Comparison of ENCODE assay signal across 15 cellular contexts in the genomic region with DNA sequence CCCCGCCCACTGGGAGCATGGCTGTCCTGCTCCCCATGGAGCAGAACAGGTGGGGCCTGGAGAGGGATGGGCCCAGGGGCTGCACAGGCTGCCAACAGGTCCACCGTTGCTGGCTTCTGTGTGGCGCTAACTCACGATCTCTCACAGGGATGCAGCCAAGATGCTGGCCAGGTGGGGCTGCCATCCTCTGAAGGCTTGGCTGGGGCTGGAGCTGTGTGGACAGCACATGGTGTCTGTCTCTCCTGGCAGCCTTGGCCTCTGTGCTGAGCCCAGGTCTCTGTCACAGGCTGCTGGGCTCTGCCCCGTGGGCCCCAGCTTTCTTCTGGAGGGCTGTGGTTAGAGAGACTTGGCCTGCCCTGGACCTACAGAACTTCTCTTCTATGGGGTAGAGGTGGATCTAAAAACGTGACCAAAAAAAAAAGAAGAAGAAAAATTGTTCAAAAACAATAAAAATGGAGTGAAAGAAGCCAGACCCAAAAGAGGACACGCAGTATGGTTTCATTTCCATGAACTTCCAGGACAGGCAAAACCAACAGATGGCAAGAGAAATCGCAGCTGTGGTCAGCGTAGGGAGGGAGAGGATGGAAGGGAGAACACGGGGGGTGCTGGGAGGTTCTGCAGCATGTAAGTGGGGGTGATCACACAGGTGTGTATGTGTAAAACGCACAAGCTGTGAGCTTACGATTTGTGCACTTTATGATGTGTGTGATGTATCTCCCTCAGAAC. TPM values are rescaled to one million over a fixed set of nuclear protein-coding genes. Genes with fewer than 3 reads are reported as not detected.
DNase-seq lines count a peak whose midpoint lies in the region; ATAC-seq, FAIRE-seq and TF ChIP-seq lines count a peak whose summit lies in the region.
"Had no signal": no experiment of that assay in that cellular context is flagged by ENCODE, and none has a peak within 500 bp of the region (broad histone marks: within the 10 kb centered on the region; RNA-seq: fewer than 3 reads in every experiment).

No MANE protein-coding gene starts in this region.

- no peaks in the 10 kb centered on the region for H3K27me3 ChIP-seq in CD4-positive, alpha-beta memory T cell (ENCODE audit: insufficient read depth, low read length)

- no peaks in the 10 kb centered on the region for H3K36me3 ChIP-seq in CD4-positive, alpha-beta memory T cell (ENCODE audit: insufficient read depth, low read length)
- H3K36me3 ChIP-seq: left ventricle myocardium inferior, thoracic aorta had no signal

- peak; percentile 11 to 23; a peak in 3 of 6 replicates for ATAC-seq in A549
- no peak for ATAC-seq in GM19351 (IDR thresholded peaks at IDR 0.05; ENCODE audit: unreplicated experiment)

- intact Hi-C loops in CD4-positive, alpha-beta memory T cell (cut with micrococcal nuclease), result no loop called here
- intact Hi-C loops in dendritic cell treated with granulocyte-macrophage colony-stimulating factor and Interleukin-4, amounts not matched to agents 40 ng/mL and 50 ng/mL, for 4 days (cut with micrococcal nuclease), result loop anchor here (1.0 kb wide), 1 partner anchor 21 kb away; no protein-coding TSS in a partner anchor

- H3K27ac Mint-ChIP-seq in CD4-positive, alpha-beta memory T cell, result peak overlapping the region in 5 of 7 donors; percentile 23 to 91 (median 65)
- H3K27ac Mint-ChIP-seq in dendritic cell treated with granulocyte-macrophage colony-stimulating factor and Interleukin-4, amounts not matched to agents 40 ng/mL and 50 ng/mL, for 4 days, result peak overlapping the region; percentile 39

- DNase-seq in A549 (ENCODE audit: low read depth in 1 of 2, low spot score in 1 of 2) (no peak), RPMI7951 (ENCODE audit: low read depth) (peak; percentile 24), SIG-M5 treated with dmso at 0.1 percent for 504 hours (lab: John Stamatoyannopoulos, UW; ENCODE audit: unreplicated experiment) (no peak), hepatic stellate cell (ENCODE audit: low spot score) (no peak), DMS79 (lab: John Stamatoyannopoulos, UW) (no peak)
- no peak for DNase-seq in CD4-positive, alpha-beta memory T cell
- DNase-seq: amygdala, left ventricle myocardium inferior, naive B cell, NCI-H2029 treated with DMSO at 0.1 percent for 48 hours, NCI-H774 had no signal

- H3K9me3 ChIP-seq in A549, result no peaks in the 10 kb centered on the region
- no peaks in the 10 kb centered on the region for H3K9me3 ChIP-seq in CD4-positive, alpha-beta memory T cell (ENCODE audit: control insufficient read depth in 1 of 2, low read length in 2 of 2)
- H3K9me3 ChIP-seq: left ventricle myocardium inferior, thoracic aorta had no signal

- 32% methylated on average over 8 of the region's 12 CpGs for WGBS in A549 (ENCODE audit: missing lambda C conversion rate)

- no peak for TF ChIP-seq EP300 in A549 (IDR thresholded peaks at IDR 0.05)

- no peak overlapping the region for H3K4me3 ChIP-seq in A549
- H3K4me3 ChIP-seq in CD4-positive, alpha-beta memory T cell (ENCODE audit: low read length in 2 of 2), result no peak overlapping the region
- H3K4me3 ChIP-seq: left ventricle myocardium inferior, thoracic aorta had no signal

- CTCF ChIA-PET in A549 (lab: Yijun Ruan, JAX), result interaction anchor here (1.5 kb wide), 1 partner anchor 10 kb away, joined by 4 read pairs; no protein-coding TSS in a partner anchor
- CTCF ChIA-PET in CD4-positive, alpha-beta memory T cell (lab: Charles Lee; ENCODE audit: partially characterized antibody), result interaction anchor here (1.3 kb wide), 1 partner anchor 111 kb away, joined by 3 read pairs; no protein-coding TSS in a partner anchor

- H3K4me1 Mint-ChIP-seq in CD4-positive, alpha-beta memory T cell, result peaks cover 23 to 37% (median 28%) of the 10 kb centered on the region in 4 donors
- peaks cover 63% of the 10 kb centered on the region for H3K4me1 Mint-ChIP-seq in dendritic cell treated with granulocyte-macrophage colony-stimulating factor and Interleukin-4, amounts not matched to agents 40 ng/mL and 50 ng/mL, for 4 days (ENCODE audit: low read depth)

- H3K27ac ChIP-seq in A549, result peak overlapping the region in 1 of 2 experiments; percentile 53; a peak in 2 of 6 replicates
- H3K27ac ChIP-seq in CD4-positive, alpha-beta memory T cell (ENCODE audit: low read depth, low read length), result no peak overlapping the region
- H3K27ac ChIP-seq: left ventricle myocardium inferior, thoracic aorta had no signal

- no peak for FAIRE-seq in A549 (lab: Jason Lieb, UNC)
- FAIRE-seq: TTC549 had no signal

- no peak for TF ChIP-seq RAD21 in A549 (conservative IDR thresholded peaks at IDR 0.05 in 1 of 2, IDR thresholded peaks at IDR 0.05 in 1 of 2)

- H3K36me3 Mint-ChIP-seq in CD4-positive, alpha-beta memory T cell, result peaks cover 16 to 24% of the 10 kb centered on the region in 2 donors
- H3K36me3 Mint-ChIP-seq in dendritic cell treated with granulocyte-macrophage colony-stimulating factor and Interleukin-4, amounts not matched to agents 40 ng/mL and 50 ng/mL, for 4 days (ENCODE audit: low read depth), result peaks cover 79% of the 10 kb centered on the region

- H3K4me3 Mint-ChIP-seq in CD4-positive, alpha-beta memory T cell, result peak overlapping the region; percentile 2 to 80 (median 50)
- H3K4me3 Mint-ChIP-seq in dendritic cell treated with granulocyte-macrophage colony-stimulating factor and Interleukin-4, amounts not matched to agents 40 ng/mL and 50 ng/mL, for 4 days, result no peak overlapping the region
- H3K4me3 Mint-ChIP-seq: naive B cell had no signal

- H3K27me3 Mint-ChIP-seq in CD4-positive, alpha-beta memory T cell, result no peaks in the 10 kb centered on the region
- H3K27me3 Mint-ChIP-seq in dendritic cell treated with granulocyte-macrophage colony-stimulating factor and Interleukin-4, amounts not matched to agents 40 ng/mL and 50 ng/mL, for 4 days, result no peaks in the 10 kb centered on the region
- H3K27me3 Mint-ChIP-seq: naive B cell had no signal

- TF ChIP-seq POLR2A in A549 (IDR thresholded peaks at IDR 0.05; ENCODE audit: low read length), result no peak

- POLR2A ChIA-PET in A549 (lab: Yijun Ruan, JAX), result no interaction called here
- POLR2A ChIA-PET in CD4-positive, alpha-beta memory T cell (lab: Charles Lee; ENCODE audit: partially characterized antibody), result interaction anchor here (0.5 to 4.9 kb wide), 4 partner anchors 11 to 317 kb away, joined by 3 to 31 read pairs (median 3); partner anchors contain the start of gene PARVG

- H3K9me3 Mint-ChIP-seq in CD4-positive, alpha-beta memory T cell, result peaks cover 0 to 3% (median 0%) of the 10 kb centered on the region in 8 donors
- H3K9me3 Mint-ChIP-seq in dendritic cell treated with granulocyte-macrophage colony-stimulating factor and Interleukin-4, amounts not matched to agents 40 ng/mL and 50 ng/mL, for 4 days, result no peaks in the 10 kb centered on the region
- H3K9me3 Mint-ChIP-seq: naive B cell had no signal

- peaks cover 9% of the 10 kb centered on the region; the same call in 2 of the 3 replicates for H3K4me1 ChIP-seq in A549
- H3K4me1 ChIP-seq in CD4-positive, alpha-beta memory T cell (ENCODE audit: insufficient read depth, low read length), result peaks cover 37% of the 10 kb centered on the region
- H3K4me1 ChIP-seq: left ventricle myocardium inferior had no signal

- TF ChIP-seq CTCF in A549 (IDR thresholded peaks at IDR 0.05), result no peak

- peak overlapping the region; percentile 16; the same call in 1 of the 3 replicates for H3K4me2 ChIP-seq in A549

TF ChIP-seq in A549, 52 proteins besides CTCF, POLR2A, EP300 and RAD21 (continues in another document):
- no peak for TF ChIP-seq ELK1 (IDR thresholded peaks at IDR 0.05; ENCODE audit: low read depth, low read length)
- no peak for TF ChIP-seq E2F6 (IDR thresholded peaks at IDR 0.05; ENCODE audit: borderline replicate concordance, low read depth)
- TF ChIP-seq SREBF2 (IDR thresholded peaks at IDR 0.05), result no peak
- no peak for TF ChIP-seq POLR2AphosphoS2 (conservative IDR thresholded peaks at IDR 0.05; ENCODE audit: low read length)
- TF ChIP-seq, protein P1, sequence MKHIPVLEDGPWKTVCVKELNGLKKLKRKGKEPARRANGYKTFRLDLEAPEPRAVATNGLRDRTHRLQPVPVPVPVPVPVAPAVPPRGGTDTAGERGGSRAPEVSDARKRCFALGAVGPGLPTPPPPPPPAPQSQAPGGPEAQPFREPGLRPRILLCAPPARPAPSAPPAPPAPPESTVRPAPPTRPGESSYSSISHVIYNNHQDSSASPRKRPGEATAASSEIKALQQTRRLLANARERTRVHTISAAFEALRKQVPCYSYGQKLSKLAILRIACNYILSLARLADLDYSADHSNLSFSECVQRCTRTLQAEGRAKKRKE (CRISPR knock-in tag; IDR thresholded peaks at IDR 0.05; ENCODE audit: low read depth), result no peak
- TF ChIP-seq BHLHE40 (IDR thresholded peaks at IDR 0.05; ENCODE audit: low read depth, low read length), result no peak
- no peak for TF ChIP-seq TFCP2L1 (CRISPR knock-in tag; IDR thresholded peaks at IDR 0.05)
- no peak for TF ChIP-seq CHD4 (IDR thresholded peaks at IDR 0.05; ENCODE audit: borderline replicate concordance)
- no peak for TF ChIP-seq TP53 (CRISPR knock-in tag; IDR thresholded peaks at IDR 0.05)
- TF ChIP-seq EHMT2 (IDR thresholded peaks at IDR 0.05; ENCODE audit: low read depth), result no peak
- no peak for TF ChIP-seq MAZ (IDR thresholded peaks at IDR 0.05; ENCODE audit: borderline replicate concordance, low read depth, low read length)
- no peak for TF ChIP-seq RFX5 (IDR thresholded peaks at IDR 0.05)

RNA-seq across cellular contexts. Expression of gene PARVG, which starts 12.2 kb away (rescaled TPM):
- polyA plus RNA-seq in A549 (2011; rRNA removed), result not detected in 2 replicates
- polyA plus RNA-seq in A549 (2012; cell fraction: cytosol; rRNA removed), result not detected in 2 replicates
- 0.04 TPM in 1 of 2 replicates, not detected in the other for polyA plus RNA-seq in A549 (2012; cell fraction: nucleus; rRNA removed)
- 0.04 TPM in 1 of 3 replicates, not detected in the others for polyA plus RNA-seq in A549 (2017; fragmentation: RNase III; extraction: RNeasy Plus Mini Kit Qiagen cat#74134 plus additional on column Dnase treatment)
- not detected in 2 replicates for polyA minus RNA-seq in A549 (2011; rRNA and poly(A)+ RNA removed)
- total RNA-seq in CD4-positive, alpha-beta memory T cell, result 100 to 1,000 TPM; 191 to 194 TPM
- 10 to 100 TPM; 39.6 to 53.0 TPM for polyA plus RNA-seq in CD4-positive, alpha-beta memory T cell
- 0.48 and 0.78 TPM in 2 replicates for total RNA-seq in RPMI7951 (2014; rRNA removed; shearing (Covaris generic))

Comparison
In these comparisons a context has a peak if more than half of its experiments do, and no peak if none do; other contexts are left out.
1. RNA of gene PARVG, which starts 12.2 kb away (total RNA-seq): 191 to 194 TPM in CD4-positive, alpha-beta memory T cell; 0.48 to 0.78 TPM in RPMI7951; every median in the first group is over 100 times any median in the second.